ENCODE assay signal across 19 cellular contexts in the genomic region with DNA sequence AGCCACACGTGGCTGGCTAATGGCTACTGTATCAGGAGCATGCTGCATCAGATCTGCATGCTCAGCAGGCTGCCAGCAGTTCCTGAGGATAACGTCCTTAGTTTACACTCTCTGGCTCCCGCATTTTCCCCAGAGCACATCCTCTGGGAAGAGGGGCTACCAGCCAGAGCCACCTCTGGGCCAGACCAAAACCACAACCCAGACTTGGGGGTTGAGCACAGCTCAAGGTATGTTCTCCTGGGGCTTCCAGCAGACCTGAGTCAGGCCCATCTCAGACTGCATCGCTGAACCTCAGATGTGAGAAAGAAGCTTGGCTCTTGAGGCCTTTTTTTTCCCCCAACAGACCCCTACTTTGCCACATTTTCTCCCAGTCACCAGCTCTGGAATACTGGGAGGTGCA. TPM values are rescaled to one million over a fixed set of nuclear protein-coding genes. Genes with fewer than 3 reads are reported as not detected.
"Had no signal": no experiment of that assay in that cellular context is flagged by ENCODE, and none has a peak within 500 bp of the region (broad histone marks: within the 10 kb centered on the region; RNA-seq: fewer than 3 reads in every experiment).

No MANE protein-coding gene starts in this region.

- H2AFZ ChIP-seq: neural progenitor cell had no signal

- H3K4me3 Mint-ChIP-seq: endodermal cell; natural killer cell treated with Interleukin-12 subunit alpha and Interleukin-12 subunit beta and Interleukin-15 and Interleukin-18, amount 100 ng/mL, for 72 hours; neural progenitor cell had no signal

- H3K36me3 Mint-ChIP-seq: natural killer cell treated with Interleukin-12 subunit alpha and Interleukin-12 subunit beta and Interleukin-15 and Interleukin-18, amount 100 ng/mL, for 72 hours; neural progenitor cell had no signal

- ATAC-seq: heart right ventricle; left lobe of liver; natural killer cell treated with Interleukin-12 subunit alpha and Interleukin-12 subunit beta and Interleukin-15 and Interleukin-18, amount 100 ng/mL, for 72 hours; right cardiac atrium had no signal

- H3K27ac Mint-ChIP-seq: endodermal cell; natural killer cell treated with Interleukin-12 subunit alpha and Interleukin-12 subunit beta and Interleukin-15 and Interleukin-18, amount 100 ng/mL, for 72 hours; neural progenitor cell had no signal

- H3K27ac ChIP-seq: heart right ventricle, neural progenitor cell, ovary had no signal

- H3K4me1 Mint-ChIP-seq: endodermal cell had no signal

- H3K9me3 Mint-ChIP-seq: endodermal cell; natural killer cell treated with Interleukin-12 subunit alpha and Interleukin-12 subunit beta and Interleukin-15 and Interleukin-18, amount 100 ng/mL, for 72 hours; neural progenitor cell had no signal

- H3K36me3 ChIP-seq: heart right ventricle, neural progenitor cell, ovary had no signal

- H3K27me3 ChIP-seq: neural progenitor cell, ovary had no signal

- FAIRE-seq: colon, endothelial cell of umbilical vein, islet of Langerhans, small intestine, urothelium cell line had no signal

- H3K4me3 ChIP-seq: heart right ventricle, neural progenitor cell, ovary had no signal

- H3K9me3 ChIP-seq: heart right ventricle, ovary had no signal

- H3K4me1 ChIP-seq: heart right ventricle, neural progenitor cell had no signal

- H3K9ac ChIP-seq: neural progenitor cell had no signal

- DNase-seq: effector CD4-positive, alpha-beta T cell; endodermal cell; erythroblast; foreskin melanocyte; heart right ventricle; kidney glomerular epithelial cell; mammary epithelial cell; ovary; right cardiac atrium; small intestine; stimulated activated CD4-positive, alpha-beta T cell treated with anti-CD3 and anti-CD28 coated beads, Interleukin-2, amount 100 ng/mL, for 48 hours; stimulated activated naive CD4-positive, alpha-beta T cell treated with Interleukin-2 at 50 U/mL for 16 hours had no signal

- H3K4me2 ChIP-seq: neural progenitor cell had no signal

RNA-seq across cellular contexts. Expression of a gene that starts 23.7 kb away (rescaled TPM):
- total RNA-seq: mammary epithelial cell had no signal
- polyA plus RNA-seq: mammary epithelial cell had no signal
